In genomic region chr20:37345339-37346231, GRCh38 we compare ENCODE assay signal across 8 cellular contexts. TPM values are rescaled to one million over a fixed set of nuclear protein-coding genes. Genes with fewer than 3 reads are reported as not detected.
DNase-seq lines count a peak whose midpoint lies in the region; ATAC-seq, FAIRE-seq and TF ChIP-seq lines count a peak whose summit lies in the region.

Gene SRC (plus strand): TSS chr20:37346140. CDS start chr20:37384154, 38,014 bp downstream.

- H3K27me3 Mint-ChIP-seq in T-helper 1 cell treated with Interleukin-12 subunit alpha and Interleukin-12 subunit beta and Interleukin-4 antibody, amounts not matched to agents 30 μg/mL and 1 μg/mL, for 36 hours (ENCODE audit: low read depth), result no peaks in the 10 kb centered on the region

- POLR2A ChIA-PET in K562 (lab: Yijun Ruan, JAX), result interaction anchor here (0.7 to 0.9 kb wide), 2 partner anchors 12 to 34 kb away, joined by 3 to 4 read pairs; no protein-coding TSS in a partner anchor

- intact Hi-C loops in K562 (cut with micrococcal nuclease), result no loop called here

- WGBS in K562 (ENCODE audit: insufficient coverage, low coverage, missing lambda C conversion rate), result 31% methylated on average over 15 of the region's 63 CpGs
- no CpG with 5 or more reads among the region's 63 CpGs for WGBS in iPS DF 6.9 (ENCODE audit: insufficient coverage, insufficient read length)

- no peaks in the 10 kb centered on the region for H3K9me3 Mint-ChIP-seq in T-helper 1 cell treated with Interleukin-12 subunit alpha and Interleukin-12 subunit beta and Interleukin-4 antibody, amounts not matched to agents 30 μg/mL and 1 μg/mL, for 36 hours

- H3K9me3 ChIP-seq in K562 (replicated peaks; ENCODE audit: control insufficient read depth, insufficient read depth, low read depth, low read length) (no peaks in the 10 kb centered on the region), iPS DF 6.9 (ENCODE audit: control insufficient read depth, insufficient read depth, low read length) (no peaks in the 10 kb centered on the region)

- no peaks in the 10 kb centered on the region for H4K20me1 ChIP-seq in K562 (replicated peaks; ENCODE audit: control insufficient read depth, insufficient read depth, low read length)

- peak within 1 kb of the TSS; percentile 82 for H2AFZ ChIP-seq in K562 (ENCODE audit: low read depth, low read length)

- H3K27ac Mint-ChIP-seq in T-helper 1 cell treated with Interleukin-12 subunit alpha and Interleukin-12 subunit beta and Interleukin-4 antibody, amounts not matched to agents 30 μg/mL and 1 μg/mL, for 36 hours, result peak within 1 kb of the TSS; percentile 15

- no peak for TF ChIP-seq EP300 in K562 (IDR thresholded peaks at IDR 0.05; ENCODE audit: low read length)

- peaks cover 19% of the 10 kb centered on the region for H3K4me1 Mint-ChIP-seq in T-helper 1 cell treated with Interleukin-12 subunit alpha and Interleukin-12 subunit beta and Interleukin-4 antibody, amounts not matched to agents 30 μg/mL and 1 μg/mL, for 36 hours (ENCODE audit: low read depth)

- no peak for TF ChIP-seq CTCF in GM13977 (IDR thresholded peaks at IDR 0.05; ENCODE audit: extremely low read depth, insufficient read depth, missing control alignments)
- no peak for TF ChIP-seq CTCF in K562 (IDR thresholded peaks at IDR 0.05 in 2 of 3, conservative IDR thresholded peaks at IDR 0.05 in 1 of 3; ENCODE audit: insufficient read depth in 2 of 3, low read depth in 1 of 3, low read length in 3 of 3)
- TF ChIP-seq CTCF in retinal pigment epithelial cell (conservative IDR thresholded peaks at IDR 0.05; ENCODE audit: low read depth, low read length), result no peak

- H3K36me3 ChIP-seq in K562 (ENCODE audit: control insufficient read depth, insufficient read depth, low read length) (no peaks in the 10 kb centered on the region), iPS DF 6.9 (ENCODE audit: control insufficient read depth, insufficient read depth, low read length) (no peaks in the 10 kb centered on the region)

- peaks cover 2 to 24% of the 10 kb centered on the region in 2 experiments; a peak in 3 of 5 replicates for H3K4me1 ChIP-seq in K562 (replicated peaks in 1 of 2; ENCODE audit: control insufficient read depth in 2 of 2, insufficient read depth in 2 of 2, low read length in 2 of 2)
- H3K4me1 ChIP-seq in iPS DF 6.9 (ENCODE audit: control insufficient read depth, insufficient read depth, low read length), result peaks cover 6% of the 10 kb centered on the region

- H3K27ac ChIP-seq in K562 (ENCODE audit: extremely low read depth, low read depth, low read length) (peak within 1 kb of the TSS; percentile 15; the same call in 1 of the 3 replicates), iPS DF 6.9 (ENCODE audit: low read length) (no peak within 1 kb of the TSS)

- H3K36me3 Mint-ChIP-seq in T-helper 1 cell treated with Interleukin-12 subunit alpha and Interleukin-12 subunit beta and Interleukin-4 antibody, amounts not matched to agents 30 μg/mL and 1 μg/mL, for 36 hours (ENCODE audit: low read depth), result no peaks in the 10 kb centered on the region

- peak within 1 kb of the TSS; percentile 75 for H3K4me3 Mint-ChIP-seq in T-helper 1 cell treated with Interleukin-12 subunit alpha and Interleukin-12 subunit beta and Interleukin-4 antibody, amounts not matched to agents 30 μg/mL and 1 μg/mL, for 36 hours

- no TSS peak for BruUV-seq in K562 (replicated peaks; lab: Mats Ljungman, UMichigan)

- peak; percentile 66 for TF ChIP-seq POLR2A in K562 (conservative IDR thresholded peaks at IDR 0.05)

- FAIRE-seq in K562 (lab: Jason Lieb, UNC), result no peak

- H3K4me3 ChIP-seq in K562, result peak within 1 kb of the TSS; percentile 56
- H3K4me3 ChIP-seq in iPS DF 6.9 (ENCODE audit: low read length), result peak within 1 kb of the TSS; percentile 68
- peak within 1 kb of the TSS; percentile 60 for H3K4me3 ChIP-seq in retinal pigment epithelial cell (ENCODE audit: low read length)

- peak; percentile 84 for DNase-seq in GM13977 (ENCODE audit: low spot score)
- DNase-seq in LHCN-M2 (ENCODE audit: low read depth), result peak; percentile 36
- peak; percentile 82 to 93 (median 88) for DNase-seq in K562 (ENCODE audit: extremely low read depth in 1 of 4, low spot score in 3 of 4)
- no peak for DNase-seq in iPS DF 6.9 (ENCODE audit: low read depth, low spot score)
- DNase-seq in retinal pigment epithelial cell (ENCODE audit: low read depth), result peak; percentile 20
- no peak for DNase-seq in KG1 (lab: John Stamatoyannopoulos, UW)
- no peak for DNase-seq in GOT3 (lab: John Stamatoyannopoulos, UW)

- no peaks in the 10 kb centered on the region for H3K9me1 ChIP-seq in K562 (ENCODE audit: control insufficient read depth, insufficient read depth, low read length)

- H3K27me3 ChIP-seq in K562 (ENCODE audit: control insufficient read depth in 2 of 2, insufficient read depth in 2 of 2, low read length in 2 of 2), result no peaks in the 10 kb centered on the region
- no peaks in the 10 kb centered on the region for H3K27me3 ChIP-seq in iPS DF 6.9 (ENCODE audit: control insufficient read depth, insufficient read depth, low read length)

- peak within 1 kb of the TSS; percentile 48 to 86; a peak in 3 of 4 replicates for H3K9ac ChIP-seq in K562 (ENCODE audit: insufficient read depth in 1 of 2, low read depth in 2 of 2, low read length in 2 of 2)

- TF ChIP-seq RAD21 in K562 (CRISPR knock-in tag; conservative IDR thresholded peaks at IDR 0.05 in 1 of 2, IDR thresholded peaks at IDR 0.05 in 1 of 2), result no peak

- no peaks in the 10 kb centered on the region for H3K79me2 ChIP-seq in K562 (ENCODE audit: control insufficient read depth, insufficient read depth, low read length)

- ATAC-seq in K562, result peak; percentile 82

- CTCF ChIA-PET in K562 (lab: Yijun Ruan, JAX; ENCODE audit: low intra/inter-chr PET ratio), result no interaction called here

- H3K4me2 ChIP-seq in K562 (ENCODE audit: insufficient read depth, low read length), result peak within 1 kb of the TSS; percentile 76

- in situ Hi-C loops in GM13977 (cut with MboI; ENCODE audit: low pct_unique_long_range_greater_than_20kb, low sequenced_read_pairs, unreplicated experiment), result no loop called here
- in situ Hi-C loops in K562 (cut with MboI), result no loop called here

RNA-seq across cellular contexts. Expression of gene SRC, which starts in this region (rescaled TPM):
- total RNA-seq in LHCN-M2 (2014; rRNA removed) (7.5 and 7.8 TPM in 2 replicates), K562 (2014; rRNA removed) (2.0 and 4.7 TPM in 2 replicates), K562 (2014; rRNA removed; fragmentation: Illumina TruSeq; extraction: Trizol) (1.4 and 1.9 TPM in 2 replicates), K562 (2015; rRNA removed; fragmentation: Illumina TruSeq; extraction: Trizol) (2.9 and 3.1 TPM in 2 replicates), K562 (2021) (7.0 and 7.7 TPM in 2 replicates)
- 9.5 TPM for polyA plus RNA-seq in LHCN-M2 (2012)
- total RNA-seq in K562 (2011; cell fraction: chromatin; rRNA removed; ENCODE audit: low replicate concordance), result 23.1 and 61.0 TPM in 2 replicates
- total RNA-seq in K562 (2011; cell fraction: nucleolus; rRNA removed), result 26.7 and 29.4 TPM in 2 replicates
- total RNA-seq in K562 (2011; cell fraction: nucleoplasm; rRNA removed), result 20.5 and 28.9 TPM in 2 replicates
- polyA plus RNA-seq in K562 (2011; rRNA removed) (8.0 and 8.5 TPM in 2 replicates), K562 (2014; fragmentation: Illumina TruSeq; extraction: Trizol) (5.4 and 8.3 TPM in 2 replicates), K562 (2014; fragmentation: Nextera tagmentation; extraction: Ambion mirVana) (under 1 TPM; 0.06 to 0.14 TPM), K562 (2014; rRNA removed) (4.8 and 5.2 TPM in 2 replicates)
- polyA plus RNA-seq in K562 (2011; cell fraction: cytosol; rRNA removed), result 6.8 and 11.9 TPM in 2 replicates
- polyA plus RNA-seq in K562 (2011; cell fraction: nucleus; rRNA removed), result 45.7 and 78.2 TPM in 2 replicates
- polyA plus RNA-seq in K562 (2012), result 4.7 and 5.8 TPM in 2 replicates
- polyA minus RNA-seq in K562 (2011; rRNA and poly(A)+ RNA removed), result 5.2 and 16.3 TPM in 2 replicates
- polyA minus RNA-seq in K562 (2011; cell fraction: cytosol; rRNA and poly(A)+ RNA removed), result 4.0 and 10.0 TPM in 2 replicates
- 12.3 and 15.8 TPM in 2 replicates for polyA minus RNA-seq in K562 (2011; cell fraction: nucleus; rRNA and poly(A)+ RNA removed)

Comparison
In these comparisons a context has a peak if more than half of its experiments do, and no peak if none do; other contexts are left out.
1. DNase-seq: peak in GM13977 (single experiment), LHCN-M2 (single experiment), K562 (4 of 4) and retinal pigment epithelial cell (single experiment); none in iPS DF 6.9 (single experiment), KG1 (single experiment) and GOT3 (single experiment).
2. Peak in every context shown above with its lines, with median percentiles within 50 percentile points of each other: H3K4me3 ChIP-seq.